Comparison of ENCODE assay signal across 29 cellular contexts in genomic region chr7:134283972-134284371, GRCh38.
"Had no signal": no experiment of that assay in that cellular context is flagged by ENCODE, and none has a peak within 500 bp of the region (broad histone marks: within the 10 kb centered on the region; RNA-seq: fewer than 3 reads in every experiment).

No MANE protein-coding gene starts in this region.

- H3K27ac ChIP-seq: colonic mucosa, epithelial cell of prostate, esophagus squamous epithelium, gastroesophageal sphincter, heart right ventricle, VCaP had no signal

- H3K9me3 ChIP-seq: colonic mucosa, esophagus squamous epithelium, gastroesophageal sphincter, heart right ventricle had no signal

- H3K4me1 ChIP-seq: colonic mucosa, heart right ventricle had no signal

- H3K27me3 ChIP-seq: colonic mucosa, gastroesophageal sphincter had no signal

- H3K36me3 ChIP-seq: colonic mucosa, esophagus squamous epithelium, gastroesophageal sphincter, heart right ventricle had no signal

- FAIRE-seq: astrocyte, endometrium, endothelial cell of umbilical vein had no signal

- DNase-seq: activated B cell treated with CpG ODN at 0.5 μM for 24 hours; activated CD4-positive, alpha-beta T cell treated with anti-CD3 and anti-CD28 coated beads for 48 hours; activated CD4-positive, alpha-beta T cell treated with anti-CD3 and anti-CD28 coated beads, Interleukin-2, amount 50 U/mL, for 1 hour; activated CD4-positive, alpha-beta T cell treated with anti-CD3 and anti-CD28 coated beads, Interleukin-2, amount 50 U/mL, for 48 hours; activated CD8-positive, alpha-beta memory T cell treated with anti-CD3 and anti-CD28 coated beads for 24 hours; activated CD8-positive, alpha-beta T cell treated with anti-CD3 and anti-CD28 coated beads for 36 hours; activated effector memory CD4-positive, alpha-beta T cell treated with Interleukin-2 at 50 U/mL for 16 hours; activated gamma-delta T cell treated with Interleukin-2 at 50 U/mL for 16 hours; activated naive CD4-positive, alpha-beta T cell treated with anti-CD3 and anti-CD28 coated beads, Interleukin-2, amount 50 U/mL, for 16 hours; activated naive CD4-positive, alpha-beta T cell treated with Interleukin-2 at 50 U/mL for 16 hours; activated T-cell treated with anti-CD3 and anti-CD28 coated beads, Interleukin-2, amount 50 U/mL, for 4 hours; amniotic stem cell; anterior cingulate cortex; central memory CD4-positive, alpha-beta T cell; cerebellar nuclear complex; colonic mucosa; effector CD8-positive, alpha-beta T cell; esophagus squamous epithelium; foreskin melanocyte; heart right ventricle; T-helper 2 cell had no signal

- H3K4me3 ChIP-seq: colonic mucosa, esophagus squamous epithelium, gastroesophageal sphincter, heart right ventricle had no signal

- ATAC-seq: activated CD4-positive, CD25-positive, alpha-beta regulatory T cell treated with anti-CD3 and anti-CD28 coated beads, Interleukin-2, amount 50 U/mL, for 24 hours; activated CD8-positive, alpha-beta T cell treated with anti-CD3 and anti-CD28 coated beads for 36 hours; activated T-cell treated with anti-CD3 and anti-CD28 coated beads, Interleukin-2, amount 50 U/mL, for 4 hours; activated T-helper 17 cell treated with anti-CD3 and anti-CD28 coated beads, Interleukin-2, amount 50 U/mL, for 72 hours; gastroesophageal sphincter; heart right ventricle had no signal
